In the genomic region with DNA sequence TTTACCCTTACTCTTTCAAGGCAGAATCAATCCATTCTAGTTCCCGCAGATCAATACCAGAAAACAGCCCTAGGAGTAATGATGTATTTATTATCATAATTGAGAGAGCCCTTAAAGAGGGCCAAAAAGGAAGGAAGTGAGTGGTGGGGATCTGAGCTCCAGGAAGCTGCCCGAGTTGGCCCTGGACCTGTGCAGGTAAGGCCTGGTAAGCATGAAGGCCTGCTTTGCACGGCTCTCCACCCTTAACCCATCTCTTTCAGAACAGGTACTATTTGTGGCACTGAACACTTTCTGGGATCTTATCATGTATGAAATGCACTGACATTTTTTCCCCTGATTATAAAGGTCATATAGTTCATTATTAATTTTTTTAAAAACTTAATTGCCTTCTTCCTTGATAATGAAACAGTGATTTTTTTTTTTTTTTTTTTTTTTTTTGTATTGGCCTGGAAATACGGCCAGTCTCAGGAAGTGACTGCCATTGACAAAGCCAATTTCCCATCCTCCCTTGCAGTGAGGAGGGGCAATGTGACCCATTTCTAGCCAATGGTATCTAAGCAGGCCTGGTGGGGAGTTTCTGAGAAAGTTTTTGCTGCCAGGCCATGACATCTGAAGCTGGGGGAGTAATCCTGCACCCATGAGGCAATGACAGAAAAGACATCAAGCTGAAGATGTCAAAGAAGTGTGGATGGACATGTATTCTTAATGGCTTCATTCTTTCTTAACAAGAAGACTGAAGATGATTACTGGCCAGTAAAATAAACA, we compare ENCODE assay signal across 24 cellular contexts. TPM values are rescaled to one million over a fixed set of nuclear protein-coding genes. Genes with fewer than 3 reads are reported as not detected.
DNase-seq lines count a peak whose midpoint lies in the region; ATAC-seq and TF ChIP-seq lines count a peak whose summit lies in the region.
"Had no signal": no experiment of that assay in that cellular context is flagged by ENCODE, and none has a peak within 500 bp of the region (broad histone marks: within the 10 kb centered on the region; RNA-seq: fewer than 3 reads in every experiment).

No MANE protein-coding gene starts in this region.

- H3K9me3 Mint-ChIP-seq in CD8-positive, alpha-beta T cell = no peaks in the 10 kb centered on the region
- peaks cover 15% of the 10 kb centered on the region for H3K9me3 Mint-ChIP-seq in neural progenitor cell
- H3K9me3 Mint-ChIP-seq in T-helper 2 cell treated with Interferon-gamma antibody and Interleukin-4, amounts not matched to agents 5 μg/mL and 100 μg/mL, for 36 hours = peaks cover 15% of the 10 kb centered on the region
- H3K9me3 Mint-ChIP-seq: stimulated activated naive B cell treated with anti-CD40 and anti-IgM and Interleukin-4, amounts not matched to agents 10 μg/mL and 1 μg/mL and 100 μg/mL, for 72 hours had no signal

- ATAC-seq in CD8-positive, alpha-beta T cell = peak; percentile 60
- peak; percentile 63 for ATAC-seq in HCT116
- ATAC-seq: GM12878, pancreas had no signal

- H3K4me2 ChIP-seq in HCT116 (ENCODE audit: low read length) (no peak overlapping the region), neural progenitor cell (peak overlapping the region; percentile 15)

- TF ChIP-seq RAD21 in HCT116 (IDR thresholded peaks at IDR 0.05; ENCODE audit: low read depth) = no peak

- H2AFZ ChIP-seq in HCT116 (ENCODE audit: low read depth, low read length, poor library complexity, severe bottlenecking) = peak overlapping the region; percentile 56
- peak overlapping the region; percentile 2 for H2AFZ ChIP-seq in neural progenitor cell (replicated peaks)

- CTCF ChIA-PET in CD8-positive, alpha-beta T cell (lab: Charles Lee) = interaction anchor here (1.1 to 13.2 kb wide), 6 partner anchors 18 to 179 kb away, joined by 3 to 182 read pairs (median 6); no protein-coding TSS in a partner anchor
- CTCF ChIA-PET in HCT116 (lab: Charles Lee) = no interaction called here

- peaks cover 14% of the 10 kb centered on the region for H3K4me1 Mint-ChIP-seq in CD8-positive, alpha-beta T cell (ENCODE audit: low read depth)
- peaks cover 2% of the 10 kb centered on the region for H3K4me1 Mint-ChIP-seq in neural progenitor cell
- H3K4me1 Mint-ChIP-seq in T-helper 2 cell treated with Interferon-gamma antibody and Interleukin-4, amounts not matched to agents 5 μg/mL and 100 μg/mL, for 36 hours (ENCODE audit: low read depth) = no peaks in the 10 kb centered on the region

- no peak for DNase-seq in CD8-positive, alpha-beta T cell
- DNase-seq in HCT116 (ENCODE audit: low read depth, low spot score) = no peak
- no peak for DNase-seq in dorsolateral prefrontal cortex
- DNase-seq in neural progenitor cell (ENCODE audit: low spot score) = no peak
- DNase-seq in effector CD8-positive, alpha-beta T cell (lab: John Stamatoyannopoulos, UW) = no peak
- no peak for DNase-seq in NCI-H510A (lab: John Stamatoyannopoulos, UW)
- no peak for DNase-seq in T-helper 2 cell treated with Interferon-gamma antibody and Interleukin-4, amounts not matched to agents 5 μg/mL and 100 μg/mL, for 36 hours (ENCODE audit: low spot score)
- DNase-seq: activated CD4-positive, alpha-beta T cell treated with anti-CD3 and anti-CD28 coated beads, Interleukin-2, amount 50 U/mL, for 48 hours; adrenal gland; DMS79; KBM-7; NCI-H1092; NCI-H2029 treated with DMSO at 0.1 percent for 48 hours; NCI-H446; pancreas; Peyer's patch; sigmoid colon; stimulated activated naive B cell treated with anti-CD40 and anti-IgM and Interleukin-4, amounts not matched to agents 10 μg/mL and 1 μg/mL and 100 μg/mL, for 72 hours; transverse colon had no signal

- TF ChIP-seq POLR2A in HCT116 (IDR thresholded peaks at IDR 0.05; ENCODE audit: borderline replicate concordance, extremely low read depth, insufficient read depth, insufficient read length) = no peak

- H3K27me3 ChIP-seq in CD8-positive, alpha-beta T cell (ENCODE audit: insufficient read depth, low read length) = no peaks in the 10 kb centered on the region
- H3K27me3 ChIP-seq in HCT116 (ENCODE audit: insufficient read depth, low read length) = no peaks in the 10 kb centered on the region
- H3K27me3 ChIP-seq in dorsolateral prefrontal cortex = no peaks in the 10 kb centered on the region
- no peaks in the 10 kb centered on the region for H3K27me3 ChIP-seq in neural progenitor cell
- H3K27me3 ChIP-seq: adrenal gland, pancreas, Peyer's patch, sigmoid colon, SJSA1, transverse colon had no signal

- H3K27ac Mint-ChIP-seq in CD8-positive, alpha-beta T cell = peak overlapping the region; percentile 60
- H3K27ac Mint-ChIP-seq in neural progenitor cell = no peak overlapping the region
- H3K27ac Mint-ChIP-seq in T-helper 2 cell treated with Interferon-gamma antibody and Interleukin-4, amounts not matched to agents 5 μg/mL and 100 μg/mL, for 36 hours = no peak overlapping the region
- H3K27ac Mint-ChIP-seq: activated T-helper 1 cell treated with anti-CD3 and anti-CD28 coated beads, Interleukin-12 subunit alpha, Interleukin-12 subunit beta, Interleukin-2, Interleukin-4 antibody, amounts not matched to agents 30 ng/mL and 10 ng/mL and 1 ng/mL, durations not matched to agents 14 hours and 24 hours and 36 hours; stimulated activated naive B cell treated with anti-CD40 and anti-IgM and Interleukin-4, amounts not matched to agents 10 μg/mL and 1 μg/mL and 100 μg/mL, for 72 hours had no signal

- RAD21 ChIA-PET in HCT116 (lab: Charles Lee; ENCODE audit: low non-redundant PET in 1 of 2, low total read pairs in 2 of 2, uncharacterized antibody in 2 of 2, unreplicated experiment in 2 of 2) = no interaction called here

- H3K79me2 ChIP-seq in HCT116 (ENCODE audit: insufficient read depth, low read length) (no peaks in the 10 kb centered on the region), neural progenitor cell (ENCODE audit: low read depth) (no peaks in the 10 kb centered on the region)

- no peaks in the 10 kb centered on the region for H3K36me3 ChIP-seq in CD8-positive, alpha-beta T cell (ENCODE audit: insufficient read depth, low read length)
- H3K36me3 ChIP-seq in HCT116 (ENCODE audit: control insufficient read depth in 1 of 2, insufficient read depth in 2 of 2, low read length in 2 of 2) = no peaks in the 10 kb centered on the region
- peaks cover 5% of the 10 kb centered on the region for H3K36me3 ChIP-seq in neural progenitor cell
- H3K36me3 ChIP-seq: adrenal gland, pancreas, Peyer's patch, sigmoid colon, SJSA1, transverse colon had no signal

- no peak for TF ChIP-seq CTCF in CD8-positive, alpha-beta T cell (IDR thresholded peaks at IDR 0.05)
- TF ChIP-seq CTCF in HCT116 (IDR thresholded peaks at IDR 0.05 in 2 of 3, conservative IDR thresholded peaks at IDR 0.05 in 1 of 3; ENCODE audit: borderline replicate concordance in 1 of 3, insufficient read depth in 1 of 3, low read depth in 2 of 3, low read length in 2 of 3) = no peak
- no peak for TF ChIP-seq CTCF in dorsolateral prefrontal cortex (IDR thresholded peaks at IDR 0.05 in 54 of 56, conservative IDR thresholded peaks at IDR 0.05 in 2 of 56; ENCODE audit: low read depth in 1 of 56, partially characterized antibody in 56 of 56)
- no peak for TF ChIP-seq CTCF in neural progenitor cell (IDR thresholded peaks at IDR 0.05)

- no peaks in the 10 kb centered on the region for H3K36me3 Mint-ChIP-seq in CD8-positive, alpha-beta T cell
- H3K36me3 Mint-ChIP-seq in neural progenitor cell = no peaks in the 10 kb centered on the region
- no peaks in the 10 kb centered on the region for H3K36me3 Mint-ChIP-seq in T-helper 2 cell treated with Interferon-gamma antibody and Interleukin-4, amounts not matched to agents 5 μg/mL and 100 μg/mL, for 36 hours (ENCODE audit: low read depth)
- H3K36me3 Mint-ChIP-seq: stimulated activated naive B cell treated with anti-CD40 and anti-IgM and Interleukin-4, amounts not matched to agents 10 μg/mL and 1 μg/mL and 100 μg/mL, for 72 hours had no signal

- H3K9me3 ChIP-seq in CD8-positive, alpha-beta T cell (ENCODE audit: low read length) = no peaks in the 10 kb centered on the region
- H3K9me3 ChIP-seq in HCT116 (ENCODE audit: control insufficient read depth in 1 of 2, insufficient read depth in 1 of 2, low read depth in 1 of 2, low read length in 2 of 2) (0 out of 4 replicates have a peak, but pooled peaks cover 0 to 5% of the 10 kb centered on the region in 2 experiments), neural progenitor cell (ENCODE audit: low read depth) (peaks cover 6% of the 10 kb centered on the region)
- H3K9me3 ChIP-seq: pancreas, Peyer's patch had no signal

- H3K4me3 Mint-ChIP-seq in CD8-positive, alpha-beta T cell = no peak overlapping the region
- H3K4me3 Mint-ChIP-seq in neural progenitor cell = no peak overlapping the region
- H3K4me3 Mint-ChIP-seq in T-helper 2 cell treated with Interferon-gamma antibody and Interleukin-4, amounts not matched to agents 5 μg/mL and 100 μg/mL, for 36 hours = no peak overlapping the region
- H3K4me3 Mint-ChIP-seq: activated T-helper 1 cell treated with anti-CD3 and anti-CD28 coated beads, Interleukin-12 subunit alpha, Interleukin-12 subunit beta, Interleukin-2, Interleukin-4 antibody, amounts not matched to agents 30 ng/mL and 10 ng/mL and 1 ng/mL, durations not matched to agents 14 hours and 24 hours and 36 hours; stimulated activated naive B cell treated with anti-CD40 and anti-IgM and Interleukin-4, amounts not matched to agents 10 μg/mL and 1 μg/mL and 100 μg/mL, for 72 hours had no signal

- H4K20me1 ChIP-seq in HCT116 (ENCODE audit: insufficient read depth) (no peaks in the 10 kb centered on the region), neural progenitor cell (ENCODE audit: low read depth) (no peaks in the 10 kb centered on the region)

- no peaks in the 10 kb centered on the region for H3K9me2 ChIP-seq in HCT116 (ENCODE audit: insufficient read depth)

- no peak overlapping the region for H3K4me3 ChIP-seq in CD8-positive, alpha-beta T cell (ENCODE audit: low read depth, low read length)
- H3K4me3 ChIP-seq in HCT116 (replicated peaks in 1 of 2; ENCODE audit: low read depth in 1 of 2, low read length in 2 of 2) = no peak overlapping the region
- H3K4me3 ChIP-seq in dorsolateral prefrontal cortex = no peak overlapping the region
- no peak overlapping the region for H3K4me3 ChIP-seq in neural progenitor cell
- H3K4me3 ChIP-seq: adrenal gland, GM12878, lung, pancreas, Peyer's patch, sigmoid colon, SJSA1, transverse colon had no signal

- no peaks in the 10 kb centered on the region for H3K27me3 Mint-ChIP-seq in CD8-positive, alpha-beta T cell (ENCODE audit: low read depth)
- peaks cover 14% of the 10 kb centered on the region for H3K27me3 Mint-ChIP-seq in neural progenitor cell (ENCODE audit: insufficient read depth, low read depth)
- peaks cover 31% of the 10 kb centered on the region for H3K27me3 Mint-ChIP-seq in T-helper 2 cell treated with Interferon-gamma antibody and Interleukin-4, amounts not matched to agents 5 μg/mL and 100 μg/mL, for 36 hours (ENCODE audit: low read depth)

- peaks cover 24% of the 10 kb centered on the region for H3F3A ChIP-seq in neural progenitor cell (ENCODE audit: low read depth)

- H3K9ac ChIP-seq in HCT116 (ENCODE audit: low read length) (no peak overlapping the region), neural progenitor cell (no peak overlapping the region)

- POLR2A ChIA-PET in CD8-positive, alpha-beta T cell (lab: Charles Lee) = no interaction called here
- POLR2A ChIA-PET in HCT116 (lab: Charles Lee) = no interaction called here

- H3K27ac ChIP-seq in CD8-positive, alpha-beta T cell (ENCODE audit: low read depth, low read length) = no peak overlapping the region
- no peak overlapping the region for H3K27ac ChIP-seq in HCT116 (ENCODE audit: low read depth, low read length)
- H3K27ac ChIP-seq in dorsolateral prefrontal cortex = peak overlapping the region in 51 of 59 donors; percentile 4 to 90 (median 78)
- no peak overlapping the region for H3K27ac ChIP-seq in neural progenitor cell
- H3K27ac ChIP-seq: adrenal gland, pancreas, Peyer's patch, sigmoid colon, SJSA1, transverse colon, VCaP had no signal

- H3K4me1 ChIP-seq in CD8-positive, alpha-beta T cell (ENCODE audit: insufficient read depth, low read length) = peaks cover 3% of the 10 kb centered on the region
- H3K4me1 ChIP-seq in HCT116 (ENCODE audit: control insufficient read depth in 1 of 2, insufficient read depth in 2 of 2, low read length in 2 of 2) (no peaks in the 10 kb centered on the region), neural progenitor cell (peaks cover 18% of the 10 kb centered on the region)
- H3K4me1 ChIP-seq: adrenal gland, pancreas, Peyer's patch, sigmoid colon, SJSA1, transverse colon had no signal

- intact Hi-C loops in CD8-positive, alpha-beta T cell (cut with DNase I, micrococcal nuclease) = no loop called here
- intact Hi-C loops in HCT116 (cut with micrococcal nuclease) = no loop called here
- intact Hi-C loops in dorsolateral prefrontal cortex (cut with DNase I) = no loop called here

- BruUV-seq in HCT116 (replicated peaks; lab: Mats Ljungman, UMichigan) = no TSS peak

RNA-seq across cellular contexts. Expression of a gene that starts 6.3 kb away (rescaled TPM):
- 10 to 100 TPM; 25.7 to 26.9 TPM for total RNA-seq in CD8-positive, alpha-beta T cell
- total RNA-seq in HCT116 (2021; ENCODE audit: unreplicated experiment) (10.9 TPM), dorsolateral prefrontal cortex (100 to 1,000 TPM in 23 of 120 experiments, 10 to 100 TPM in 97; 43.4 to 233 (median 75.7) TPM), neural progenitor cell (ENCODE audit: low replicate concordance) (16.1 and 18.4 TPM in 2 replicates)
- polyA plus RNA-seq in HCT116 (2012) = 4.3 and 4.7 TPM in 2 replicates
- polyA plus RNA-seq: GM12878 had no signal

Comparison
In these comparisons a context has a peak if more than half of its experiments do, and no peak if none do; other contexts are left out.
1. H3K27ac ChIP-seq: peak in dorsolateral prefrontal cortex (51 of 59); none in CD8-positive, alpha-beta T cell (single experiment), HCT116 (single experiment) and neural progenitor cell (single experiment).